Comparison of ENCODE assay signal across 8 cellular contexts in the genomic region with DNA sequence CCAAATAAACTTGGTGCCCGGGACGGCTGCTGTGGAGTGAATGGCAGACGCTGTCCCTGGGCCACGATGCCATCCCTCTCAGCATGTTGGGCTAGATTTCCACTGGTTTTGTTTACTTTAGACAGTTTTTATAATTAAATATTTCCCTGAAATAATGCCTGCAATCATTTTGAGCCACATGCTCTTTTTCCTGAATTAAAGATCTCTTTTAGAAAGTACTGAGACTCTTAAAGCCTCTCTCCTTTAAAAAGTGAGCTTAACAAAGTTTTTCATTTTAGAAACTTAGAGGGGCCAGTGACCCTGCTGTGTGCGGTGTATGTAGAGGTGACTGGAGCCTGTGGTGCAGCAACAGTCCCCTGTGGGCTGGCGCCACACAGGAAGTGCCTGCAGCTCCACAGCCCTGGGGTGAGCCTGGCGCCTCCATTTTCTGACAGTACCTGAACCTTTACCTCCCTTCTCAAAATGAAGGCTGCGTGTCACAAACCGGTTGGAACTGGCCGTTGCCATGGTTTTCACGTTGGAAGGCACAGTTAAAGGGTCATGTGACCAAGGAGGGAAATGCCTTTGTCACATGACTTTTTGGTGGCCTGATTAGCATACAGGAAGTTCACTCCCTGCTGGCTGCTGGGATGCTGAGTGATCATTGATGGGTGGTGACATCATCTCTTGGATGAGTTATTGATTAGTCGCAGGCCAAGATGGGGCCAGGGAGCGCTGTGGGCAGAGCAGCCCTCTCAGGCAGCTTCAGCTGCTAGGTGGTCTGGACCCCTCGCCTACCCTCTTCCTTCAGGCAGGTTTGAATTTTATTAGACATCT. TPM values are rescaled to one million over a fixed set of nuclear protein-coding genes. Genes with fewer than 3 reads are reported as not detected.
A peak's percentile ranks its signal among the peaks of the same experiment; 100 is the strongest.
DNase-seq lines count a peak whose midpoint lies in the region; ATAC-seq, FAIRE-seq and TF ChIP-seq lines count a peak whose summit lies in the region.

No MANE protein-coding gene starts in this region.

- ATAC-seq in GM18858 (IDR thresholded peaks at IDR 0.05; ENCODE audit: unreplicated experiment) (peak; percentile 62), HG03378 (IDR thresholded peaks at IDR 0.05; ENCODE audit: unreplicated experiment) (peak; percentile 67), natural killer cell (peak; percentile 84 to 86 (median 86))
- peak; percentile 71 for ATAC-seq in stimulated activated naive B cell treated with anti-CD40 and anti-IgM and Interleukin-4, amounts not matched to agents 10 μg/mL and 1 μg/mL and 100 μg/mL, for 72 hours (replicated peaks)

- DNase-seq in A172 (ENCODE audit: low spot score) (peak; percentile 96), RCC 7860 (ENCODE audit: low spot score) (peak; percentile 84), fibroblast of gingiva (ENCODE audit: low read depth) (peak; percentile 93), natural killer cell (peak; percentile 85)
- peak; percentile 91 for DNase-seq in activated T-helper 1 cell treated with anti-CD3 and anti-CD28 coated beads, Interleukin-12 subunit alpha, Interleukin-12 subunit beta, Interleukin-2, Interleukin-4 antibody, amounts not matched to agents 30 ng/mL and 10 ng/mL and 1 ng/mL, durations not matched to agents 14 hours and 24 hours and 36 hours (ENCODE audit: low spot score)
- DNase-seq in stimulated activated naive B cell treated with anti-CD40 and anti-IgM and Interleukin-4, amounts not matched to agents 10 μg/mL and 1 μg/mL and 100 μg/mL, for 72 hours = peak; percentile 65

- peaks cover 3% of the 10 kb centered on the region for H3K36me3 Mint-ChIP-seq in activated T-helper 1 cell treated with anti-CD3 and anti-CD28 coated beads, Interleukin-12 subunit alpha, Interleukin-12 subunit beta, Interleukin-2, Interleukin-4 antibody, amounts not matched to agents 30 ng/mL and 10 ng/mL and 1 ng/mL, durations not matched to agents 14 hours and 24 hours and 36 hours (ENCODE audit: low read depth)
- H3K36me3 Mint-ChIP-seq in natural killer cell = no peaks in the 10 kb centered on the region
- peaks cover 19 to 29% of the 10 kb centered on the region in 2 donors for H3K36me3 Mint-ChIP-seq in stimulated activated naive B cell treated with anti-CD40 and anti-IgM and Interleukin-4, amounts not matched to agents 10 μg/mL and 1 μg/mL and 100 μg/mL, for 72 hours

- peak; percentile 58 for FAIRE-seq in RCC 7860 (lab: Jason Lieb, UNC)

- TF ChIP-seq CTCF in natural killer cell (IDR thresholded peaks at IDR 0.05) = no peak

- peaks cover 34% of the 10 kb centered on the region for H3K4me1 Mint-ChIP-seq in activated T-helper 1 cell treated with anti-CD3 and anti-CD28 coated beads, Interleukin-12 subunit alpha, Interleukin-12 subunit beta, Interleukin-2, Interleukin-4 antibody, amounts not matched to agents 30 ng/mL and 10 ng/mL and 1 ng/mL, durations not matched to agents 14 hours and 24 hours and 36 hours (ENCODE audit: low read depth)
- H3K4me1 Mint-ChIP-seq in natural killer cell = peaks cover 43 to 50% of the 10 kb centered on the region in 2 donors
- H3K4me1 Mint-ChIP-seq in stimulated activated naive B cell treated with anti-CD40 and anti-IgM and Interleukin-4, amounts not matched to agents 10 μg/mL and 1 μg/mL and 100 μg/mL, for 72 hours = peaks cover 44 to 55% of the 10 kb centered on the region in 2 donors

- peak overlapping the region; percentile 99 for H3K27ac Mint-ChIP-seq in activated T-helper 1 cell treated with anti-CD3 and anti-CD28 coated beads, Interleukin-12 subunit alpha, Interleukin-12 subunit beta, Interleukin-2, Interleukin-4 antibody, amounts not matched to agents 30 ng/mL and 10 ng/mL and 1 ng/mL, durations not matched to agents 14 hours and 24 hours and 36 hours
- peak overlapping the region; percentile 97 to 98 for H3K27ac Mint-ChIP-seq in natural killer cell
- H3K27ac Mint-ChIP-seq in stimulated activated naive B cell treated with anti-CD40 and anti-IgM and Interleukin-4, amounts not matched to agents 10 μg/mL and 1 μg/mL and 100 μg/mL, for 72 hours = peak overlapping the region; percentile 92

- peak overlapping the region; percentile 72 for H3K4me3 Mint-ChIP-seq in activated T-helper 1 cell treated with anti-CD3 and anti-CD28 coated beads, Interleukin-12 subunit alpha, Interleukin-12 subunit beta, Interleukin-2, Interleukin-4 antibody, amounts not matched to agents 30 ng/mL and 10 ng/mL and 1 ng/mL, durations not matched to agents 14 hours and 24 hours and 36 hours
- H3K4me3 Mint-ChIP-seq in natural killer cell = peak overlapping the region; percentile 85
- H3K4me3 Mint-ChIP-seq in stimulated activated naive B cell treated with anti-CD40 and anti-IgM and Interleukin-4, amounts not matched to agents 10 μg/mL and 1 μg/mL and 100 μg/mL, for 72 hours = peak overlapping the region; percentile 25 to 41

- intact Hi-C loops in activated T-helper 1 cell treated with anti-CD3 and anti-CD28 coated beads, Interleukin-12 subunit alpha, Interleukin-12 subunit beta, Interleukin-2, Interleukin-4 antibody, amounts not matched to agents 30 ng/mL and 10 ng/mL and 1 ng/mL, durations not matched to agents 14 hours and 24 hours and 36 hours (cut with micrococcal nuclease) = loop anchor here (1.0 kb wide), 5 partner anchors 29 to 169 kb away; partner anchors contain the start of genes GATAD2A, MAU2 and SUGP1
- intact Hi-C loops in natural killer cell (cut with micrococcal nuclease) = loop anchor here (1.0 to 5.0 kb wide), 4 partner anchors 37 to 104 kb away; partner anchors contain the start of gene GATAD2A

- no peaks in the 10 kb centered on the region for H3K27me3 Mint-ChIP-seq in activated T-helper 1 cell treated with anti-CD3 and anti-CD28 coated beads, Interleukin-12 subunit alpha, Interleukin-12 subunit beta, Interleukin-2, Interleukin-4 antibody, amounts not matched to agents 30 ng/mL and 10 ng/mL and 1 ng/mL, durations not matched to agents 14 hours and 24 hours and 36 hours (ENCODE audit: insufficient read depth)
- no peaks in the 10 kb centered on the region for H3K27me3 Mint-ChIP-seq in natural killer cell (ENCODE audit: low read depth in 2 of 2)
- no peaks in the 10 kb centered on the region for H3K27me3 Mint-ChIP-seq in stimulated activated naive B cell treated with anti-CD40 and anti-IgM and Interleukin-4, amounts not matched to agents 10 μg/mL and 1 μg/mL and 100 μg/mL, for 72 hours

- no peaks in the 10 kb centered on the region for H3K9me3 Mint-ChIP-seq in activated T-helper 1 cell treated with anti-CD3 and anti-CD28 coated beads, Interleukin-12 subunit alpha, Interleukin-12 subunit beta, Interleukin-2, Interleukin-4 antibody, amounts not matched to agents 30 ng/mL and 10 ng/mL and 1 ng/mL, durations not matched to agents 14 hours and 24 hours and 36 hours
- no peaks in the 10 kb centered on the region for H3K9me3 Mint-ChIP-seq in natural killer cell
- no peaks in the 10 kb centered on the region for H3K9me3 Mint-ChIP-seq in stimulated activated naive B cell treated with anti-CD40 and anti-IgM and Interleukin-4, amounts not matched to agents 10 μg/mL and 1 μg/mL and 100 μg/mL, for 72 hours

RNA-seq across cellular contexts. Expression of gene TSSK6, which starts 26.3 kb away (rescaled TPM):
- 0.26 and 0.88 TPM in 2 replicates for total RNA-seq in A172 (2014; rRNA removed; shearing (Covaris generic))
- total RNA-seq in activated T-helper 1 cell treated with anti-CD3 and anti-CD28 coated beads, Interleukin-12 subunit alpha, Interleukin-12 subunit beta, Interleukin-2, Interleukin-4 antibody, amounts not matched to agents 30 ng/mL and 10 ng/mL and 1 ng/mL, durations not matched to agents 14 hours and 24 hours and 36 hours = 3.0 and 4.1 TPM in 2 replicates
- 1 to 10 TPM; 2.2 to 2.5 (median 2.3) TPM for total RNA-seq in natural killer cell

RNA-seq across cellular contexts. Expression of gene NDUFA13, which starts 26.9 kb away (rescaled TPM):
- total RNA-seq in A172 (2014; rRNA removed; shearing (Covaris generic)) = 43.2 and 101 TPM in 2 replicates
- 408 and 410 TPM in 2 replicates for total RNA-seq in activated T-helper 1 cell treated with anti-CD3 and anti-CD28 coated beads, Interleukin-12 subunit alpha, Interleukin-12 subunit beta, Interleukin-2, Interleukin-4 antibody, amounts not matched to agents 30 ng/mL and 10 ng/mL and 1 ng/mL, durations not matched to agents 14 hours and 24 hours and 36 hours
- 100 to 1,000 TPM; 165 to 191 (median 188) TPM for total RNA-seq in natural killer cell

RNA-seq across cellular contexts. Expression of gene YJEFN3, which starts 39.6 kb away (rescaled TPM):
- 0.62 and 1.1 TPM in 2 replicates for total RNA-seq in A172 (2014; rRNA removed; shearing (Covaris generic))
- total RNA-seq in activated T-helper 1 cell treated with anti-CD3 and anti-CD28 coated beads, Interleukin-12 subunit alpha, Interleukin-12 subunit beta, Interleukin-2, Interleukin-4 antibody, amounts not matched to agents 30 ng/mL and 10 ng/mL and 1 ng/mL, durations not matched to agents 14 hours and 24 hours and 36 hours = 13.6 and 15.0 TPM in 2 replicates
- total RNA-seq in natural killer cell = 1 to 10 TPM; 4.0 to 6.0 (median 4.3) TPM

RNA-seq across cellular contexts. Expression of gene CILP2, which starts 49.0 kb away (rescaled TPM):
- total RNA-seq in A172 (2014; rRNA removed; shearing (Covaris generic)) = 0.02 and 0.05 TPM in 2 replicates
- 0.26 and 0.29 TPM in 2 replicates for total RNA-seq in activated T-helper 1 cell treated with anti-CD3 and anti-CD28 coated beads, Interleukin-12 subunit alpha, Interleukin-12 subunit beta, Interleukin-2, Interleukin-4 antibody, amounts not matched to agents 30 ng/mL and 10 ng/mL and 1 ng/mL, durations not matched to agents 14 hours and 24 hours and 36 hours
- under 1 TPM; 0.05 to 0.20 (median 0.11) TPM for total RNA-seq in natural killer cell

Comparison
In these comparisons a context has a peak if more than half of its experiments do, and no peak if none do; other contexts are left out.
1. Peak in every context shown above with its lines: DNase-seq and ATAC-seq.
2. H3K4me3 Mint-ChIP-seq: peak in every context shown above with its lines; median percentile 85 in natural killer cell; 72 in activated T-helper 1 cell treated with anti-CD3 and anti-CD28 coated beads, Interleukin-12 subunit alpha, Interleukin-12 subunit beta, Interleukin-2, Interleukin-4 antibody, amounts not matched to agents 30 ng/mL and 10 ng/mL and 1 ng/mL, durations not matched to agents 14 hours and 24 hours and 36 hours; 33 in stimulated activated naive B cell treated with anti-CD40 and anti-IgM and Interleukin-4, amounts not matched to agents 10 μg/mL and 1 μg/mL and 100 μg/mL, for 72 hours.